ENCODE assay signal across 11 cellular contexts in the genomic region with DNA sequence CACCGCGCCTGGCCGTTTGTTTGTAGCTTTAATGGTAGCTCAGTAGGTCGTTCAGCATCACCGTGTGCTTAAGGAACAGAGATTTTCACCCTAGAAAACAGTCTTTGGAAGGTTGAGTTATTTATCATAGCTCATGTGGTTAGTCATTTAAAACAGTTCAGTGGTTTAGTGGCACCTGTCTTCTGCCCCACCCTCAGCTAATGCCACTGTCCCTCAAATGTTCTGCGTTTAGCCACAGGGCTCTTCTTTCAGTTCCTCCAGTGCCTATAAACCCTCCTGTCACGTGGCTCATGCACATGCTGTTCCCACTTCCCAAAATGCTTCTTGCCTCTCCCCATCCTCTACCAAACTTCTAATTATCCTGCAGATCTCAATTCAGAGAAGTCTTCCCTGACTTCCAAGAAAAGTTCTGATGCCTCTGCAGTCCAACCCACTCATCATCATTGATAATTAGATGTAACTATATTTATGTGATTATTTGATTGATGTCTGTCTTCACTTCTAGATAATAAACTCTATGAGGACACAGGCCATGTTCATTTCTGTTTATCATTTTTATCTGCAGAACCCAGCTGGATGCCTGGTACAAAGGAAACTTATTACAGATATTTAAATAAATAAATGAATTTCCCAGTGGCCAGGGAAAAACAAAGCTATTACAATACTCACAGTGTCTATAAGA. TPM values are rescaled to one million over a fixed set of nuclear protein-coding genes. Genes with fewer than 3 reads are reported as not detected.
DNase-seq lines count a peak whose midpoint lies in the region; ATAC-seq and TF ChIP-seq lines count a peak whose summit lies in the region.
"Had no signal": no experiment of that assay in that cellular context is flagged by ENCODE, and none has a peak within 500 bp of the region (broad histone marks: within the 10 kb centered on the region; RNA-seq: fewer than 3 reads in every experiment).

No MANE protein-coding gene starts in this region.

- ATAC-seq in HG02870 (IDR thresholded peaks at IDR 0.05; ENCODE audit: unreplicated experiment): peak; percentile 67
- peak; percentile 67 to 75 for ATAC-seq in stimulated activated naive B cell treated with anti-CD40 and anti-IgM and Interleukin-4, amounts not matched to agents 10 μg/mL and 1 μg/mL and 100 μg/mL, for 72 hours (replicated peaks)
- ATAC-seq: Panc1 had no signal

- no peaks in the 10 kb centered on the region for H3K36me3 Mint-ChIP-seq in activated naive CD4-positive, alpha-beta T cell treated with anti-CD3 and anti-CD28 coated beads, Interleukin-2, amount 50 U/mL, for 24 hours
- peaks cover 0 to 4% of the 10 kb centered on the region in 2 donors for H3K36me3 Mint-ChIP-seq in stimulated activated naive B cell treated with anti-CD40 and anti-IgM and Interleukin-4, amounts not matched to agents 10 μg/mL and 1 μg/mL and 100 μg/mL, for 72 hours
- no peaks in the 10 kb centered on the region for H3K36me3 Mint-ChIP-seq in HFFc6 (ENCODE audit: low read depth)

- no peak overlapping the region for H3K4me3 Mint-ChIP-seq in activated naive CD4-positive, alpha-beta T cell treated with anti-CD3 and anti-CD28 coated beads, Interleukin-2, amount 50 U/mL, for 24 hours
- peak overlapping the region; percentile 33 to 76 for H3K4me3 Mint-ChIP-seq in stimulated activated naive B cell treated with anti-CD40 and anti-IgM and Interleukin-4, amounts not matched to agents 10 μg/mL and 1 μg/mL and 100 μg/mL, for 72 hours
- H3K4me3 Mint-ChIP-seq in HFFc6: no peak overlapping the region

- peak overlapping the region; percentile 82 for H3K9ac ChIP-seq in OCI-LY3 (ENCODE audit: low read length)

- H3K9me3 Mint-ChIP-seq in activated naive CD4-positive, alpha-beta T cell treated with anti-CD3 and anti-CD28 coated beads, Interleukin-2, amount 50 U/mL, for 24 hours: no peaks in the 10 kb centered on the region
- peaks cover 0 to 2% of the 10 kb centered on the region in 2 donors for H3K9me3 Mint-ChIP-seq in stimulated activated naive B cell treated with anti-CD40 and anti-IgM and Interleukin-4, amounts not matched to agents 10 μg/mL and 1 μg/mL and 100 μg/mL, for 72 hours
- no peaks in the 10 kb centered on the region for H3K9me3 Mint-ChIP-seq in HFFc6

- no peaks in the 10 kb centered on the region for H3K9me3 ChIP-seq in OCI-LY3 (ENCODE audit: insufficient read depth, low read length)

- H3K27ac ChIP-seq in OCI-LY3 (ENCODE audit: low read length): peak overlapping the region; percentile 100

- TF ChIP-seq CTCF in OCI-LY3 (IDR thresholded peaks at IDR 0.05; ENCODE audit: low read depth, low read length) (no peak), HFFc6 (IDR thresholded peaks at IDR 0.05) (no peak)

- no peaks in the 10 kb centered on the region for H4K20me1 ChIP-seq in OCI-LY3 (ENCODE audit: insufficient read depth, low read length)

- H2AFZ ChIP-seq in OCI-LY3 (ENCODE audit: low read depth, low read length): no peak overlapping the region

- no peaks in the 10 kb centered on the region for H3K27me3 Mint-ChIP-seq in activated naive CD4-positive, alpha-beta T cell treated with anti-CD3 and anti-CD28 coated beads, Interleukin-2, amount 50 U/mL, for 24 hours
- H3K27me3 Mint-ChIP-seq in stimulated activated naive B cell treated with anti-CD40 and anti-IgM and Interleukin-4, amounts not matched to agents 10 μg/mL and 1 μg/mL and 100 μg/mL, for 72 hours: no peaks in the 10 kb centered on the region
- H3K27me3 Mint-ChIP-seq in HFFc6 (ENCODE audit: insufficient read depth): peaks cover 8% of the 10 kb centered on the region

- H3K4me2 ChIP-seq in OCI-LY3 (ENCODE audit: low read length): peak overlapping the region; percentile 92

- DNase-seq in activated naive CD4-positive, alpha-beta T cell (lab: John Stamatoyannopoulos, UW): no peak
- peak; percentile 79 for DNase-seq in stimulated activated naive B cell treated with anti-CD40 and anti-IgM and Interleukin-4, amounts not matched to agents 10 μg/mL and 1 μg/mL and 100 μg/mL, for 72 hours
- DNase-seq in DMS 273 (lab: John Stamatoyannopoulos, UW; ENCODE audit: unreplicated experiment) (no peak), HFFc6 (no peak), NCI-H2196 (lab: John Stamatoyannopoulos, UW; ENCODE audit: unreplicated experiment) (no peak)
- DNase-seq: mesenchymal stem cell; stimulated activated naive CD4-positive, alpha-beta T cell treated with Interleukin-2 at 50 U/mL for 16 hours had no signal

- H3K4me3 ChIP-seq in OCI-LY3 (ENCODE audit: low read length): peak overlapping the region; percentile 63

- peak overlapping the region; percentile 63 for H3K27ac Mint-ChIP-seq in activated naive CD4-positive, alpha-beta T cell treated with anti-CD3 and anti-CD28 coated beads, Interleukin-2, amount 50 U/mL, for 24 hours
- peak overlapping the region; percentile 99 for H3K27ac Mint-ChIP-seq in stimulated activated naive B cell treated with anti-CD40 and anti-IgM and Interleukin-4, amounts not matched to agents 10 μg/mL and 1 μg/mL and 100 μg/mL, for 72 hours
- H3K27ac Mint-ChIP-seq in HFFc6: no peak overlapping the region

- peaks cover 48% of the 10 kb centered on the region for H3K4me1 Mint-ChIP-seq in activated naive CD4-positive, alpha-beta T cell treated with anti-CD3 and anti-CD28 coated beads, Interleukin-2, amount 50 U/mL, for 24 hours
- peaks cover 38 to 92% of the 10 kb centered on the region in 2 donors for H3K4me1 Mint-ChIP-seq in stimulated activated naive B cell treated with anti-CD40 and anti-IgM and Interleukin-4, amounts not matched to agents 10 μg/mL and 1 μg/mL and 100 μg/mL, for 72 hours
- peaks cover 6% of the 10 kb centered on the region; the same call in 1 of the 2 replicates for H3K4me1 Mint-ChIP-seq in HFFc6 (ENCODE audit: low read depth)

- H3K27me3 ChIP-seq in OCI-LY3 (ENCODE audit: low read depth, low read length): no peaks in the 10 kb centered on the region

- no peaks in the 10 kb centered on the region; the same call in 1 of the 2 replicates for H3K79me2 ChIP-seq in OCI-LY3 (ENCODE audit: low read length)

- H3K36me3 ChIP-seq in OCI-LY3 (replicated peaks; ENCODE audit: low read depth, low read length): no peaks in the 10 kb centered on the region

- H3K4me1 ChIP-seq in OCI-LY3 (ENCODE audit: low read length): peaks cover 92% of the 10 kb centered on the region

RNA-seq across cellular contexts. Expression of gene DIPK1A, which starts 14.4 kb away (rescaled TPM):
- 10 to 100 TPM; 18.9 to 24.5 (median 21.9) TPM for total RNA-seq in HFFc6 (2021; fragmentation: NEBNext Ultra II Directional; extraction: Animal tissue kit (Norgen Biotek cat#: 25700))

Comparison
In these comparisons a context has a peak if more than half of its experiments do, and no peak if none do; other contexts are left out.
1. H3K4me3 Mint-ChIP-seq: peak in stimulated activated naive B cell treated with anti-CD40 and anti-IgM and Interleukin-4, amounts not matched to agents 10 μg/mL and 1 μg/mL and 100 μg/mL, for 72 hours (2 of 2); none in activated naive CD4-positive, alpha-beta T cell treated with anti-CD3 and anti-CD28 coated beads, Interleukin-2, amount 50 U/mL, for 24 hours (single experiment) and HFFc6 (single experiment).